14 cellular contexts compared by ENCODE assay signal in the genomic region with DNA sequence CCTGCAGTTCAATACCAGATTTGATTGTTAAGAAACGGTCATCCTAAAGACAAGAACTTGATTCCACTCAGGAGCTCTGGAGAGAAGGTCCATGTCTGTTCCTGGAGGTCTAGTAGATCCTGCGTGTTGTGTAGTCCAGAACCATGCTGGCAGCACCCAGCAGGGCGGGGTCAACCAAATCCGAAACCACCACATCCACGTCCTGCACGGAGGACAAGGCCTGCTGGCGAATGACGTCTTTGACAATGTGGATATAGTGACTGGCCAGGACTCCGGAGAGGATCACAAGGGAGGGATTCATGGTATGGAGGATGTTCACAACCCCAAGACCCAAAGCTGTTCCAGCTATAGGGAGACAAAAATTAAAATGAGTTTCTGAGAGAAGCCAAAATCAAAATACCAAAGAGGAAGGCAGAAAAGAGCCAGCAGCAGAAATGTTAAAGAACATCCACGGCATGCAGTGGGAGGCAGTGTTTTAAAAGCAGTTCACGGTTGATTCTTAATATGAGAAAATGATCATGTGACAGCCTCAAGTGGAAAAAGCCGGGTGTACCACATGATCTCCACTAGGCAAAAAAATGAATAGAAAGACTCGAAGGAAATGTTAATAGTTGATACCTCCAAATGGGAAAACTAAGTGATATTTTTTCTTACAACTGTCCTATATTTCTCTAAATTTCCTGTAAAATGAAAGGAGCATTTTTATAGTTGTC. TPM values are rescaled to one million over a fixed set of nuclear protein-coding genes. Genes with fewer than 3 reads are reported as not detected.
A peak's percentile ranks its signal among the peaks of the same experiment; 100 is the strongest.
DNase-seq lines count a peak whose midpoint lies in the region; ATAC-seq and TF ChIP-seq lines count a peak whose summit lies in the region.
"Had no signal": no experiment of that assay in that cellular context is flagged by ENCODE, and none has a peak within 500 bp of the region (broad histone marks: within the 10 kb centered on the region; RNA-seq: fewer than 3 reads in every experiment).

No MANE protein-coding gene starts in this region.

- no peak overlapping the region for H3K4me2 ChIP-seq in MM.1S (ENCODE audit: low read depth, low read length)

- DNase-seq in left cardiac atrium: peak; percentile 34
- no peak for DNase-seq in heart right ventricle
- DNase-seq in activated CD8-positive, alpha-beta T cell treated with anti-CD3 and anti-CD28 coated beads, Interleukin-2, amount 10 ng/mL, durations not matched to agents 7 days and 5 days: no peak
- DNase-seq in thyroid gland: peak; percentile 27
- no peak for DNase-seq in MM.1S
- no peak for DNase-seq in NCI-H345 treated with DMSO at 0.1 percent for 48 hours (lab: John Stamatoyannopoulos, UW; ENCODE audit: unreplicated experiment)
- DNase-seq in foreskin keratinocyte: no peak
- DNase-seq: BE2C; central memory CD4-positive, alpha-beta T cell; NCI-H187 treated with DMSO at 0.1 percent for 48 hours; stimulated activated CD4-positive, alpha-beta T cell treated with anti-CD3 and anti-CD28 coated beads, Interleukin-4, amount 100 ng/mL, for 24 hours; stimulated activated naive CD4-positive, alpha-beta T cell treated with Interleukin-2 at 50 U/mL for 16 hours; WERI-Rb-1 had no signal

- H3K36me3 ChIP-seq in heart right ventricle: peaks cover 0 to 92% (median 39%) of the 10 kb centered on the region in 9 donors
- H3K36me3 ChIP-seq in thyroid gland: peaks cover 17 to 30% of the 10 kb centered on the region in 2 donors
- peaks cover 9% of the 10 kb centered on the region; the same call in 1 of the 2 replicates for H3K36me3 ChIP-seq in MM.1S (replicated peaks; ENCODE audit: insufficient read depth, low read length)

- H3K27me3 Mint-ChIP-seq in activated CD8-positive, alpha-beta T cell treated with anti-CD3 and anti-CD28 coated beads, Interleukin-2, amount 10 ng/mL, durations not matched to agents 7 days and 5 days (ENCODE audit: low read depth): no peaks in the 10 kb centered on the region

- H3K4me1 Mint-ChIP-seq in activated CD8-positive, alpha-beta T cell treated with anti-CD3 and anti-CD28 coated beads, Interleukin-2, amount 10 ng/mL, durations not matched to agents 7 days and 5 days (ENCODE audit: low read depth): peaks cover 60% of the 10 kb centered on the region

- H3K4me3 Mint-ChIP-seq in activated CD8-positive, alpha-beta T cell treated with anti-CD3 and anti-CD28 coated beads, Interleukin-2, amount 10 ng/mL, durations not matched to agents 7 days and 5 days: peak overlapping the region; percentile 13

- H4K20me1 ChIP-seq in MM.1S (ENCODE audit: insufficient read depth, low read length): 0 out of 2 replicates have a peak, but pooled peaks cover 4% of the 10 kb centered on the region

- 62 to 68% methylated on average over 13 of the region's 13 CpGs for WGBS in heart right ventricle, 2 donors
- WGBS in thyroid gland, 2 donors: 63 to 69% methylated on average over 12 to 13 of the region's 13 CpGs

- H2AFZ ChIP-seq in MM.1S (ENCODE audit: low read length): no peak overlapping the region

- H3F3A ChIP-seq in MM.1S (ENCODE audit: insufficient read depth, low read length): no peaks in the 10 kb centered on the region

- H3K27ac Mint-ChIP-seq in activated CD8-positive, alpha-beta T cell treated with anti-CD3 and anti-CD28 coated beads, Interleukin-2, amount 10 ng/mL, durations not matched to agents 7 days and 5 days: peak overlapping the region; percentile 90

- H3K9ac ChIP-seq in MM.1S (ENCODE audit: low read length): no peak overlapping the region

- H3K9me3 ChIP-seq in heart right ventricle (peaks cover 0 to 2% (median under 1%) of the 10 kb centered on the region in 11 donors), thyroid gland (no peaks in the 10 kb centered on the region), MM.1S (replicated peaks; ENCODE audit: insufficient read depth, low read length) (no peaks in the 10 kb centered on the region)
- H3K9me3 ChIP-seq: BE2C had no signal

- intact Hi-C loops in left cardiac atrium (cut with DNase I) (no loop called here), heart right ventricle (cut with DNase I) (no loop called here), thyroid gland (cut with DNase I) (no loop called here)

- no peak for TF ChIP-seq CTCF in heart right ventricle (IDR thresholded peaks at IDR 0.05)
- TF ChIP-seq CTCF in thyroid gland (IDR thresholded peaks at IDR 0.05): peak in 2 of 6 experiments; percentile 21 to 38
- TF ChIP-seq CTCF in MM.1S (IDR thresholded peaks at IDR 0.05; ENCODE audit: low read length): no peak
- no peak for TF ChIP-seq CTCF in foreskin keratinocyte (conservative IDR thresholded peaks at IDR 0.05)

- CTCF ChIA-PET in activated CD8-positive, alpha-beta T cell treated with anti-CD3 and anti-CD28 coated beads, Interleukin-2, amount 10 ng/mL, durations not matched to agents 7 days and 5 days (lab: Charles Lee): interaction anchor here (1.6 kb wide), 1 partner anchor 26 kb away, joined by 7 read pairs; a partner anchor contains a TSS

- H3K4me3 ChIP-seq in heart right ventricle: no peak overlapping the region
- H3K4me3 ChIP-seq in thyroid gland (replicated peaks in 1 of 3): no peak overlapping the region
- no peak overlapping the region for H3K4me3 ChIP-seq in MM.1S (ENCODE audit: low read length)

- H3K36me3 Mint-ChIP-seq in activated CD8-positive, alpha-beta T cell treated with anti-CD3 and anti-CD28 coated beads, Interleukin-2, amount 10 ng/mL, durations not matched to agents 7 days and 5 days (ENCODE audit: low read depth): peaks cover 81% of the 10 kb centered on the region

- POLR2A ChIA-PET in activated CD8-positive, alpha-beta T cell treated with anti-CD3 and anti-CD28 coated beads, Interleukin-2, amount 10 ng/mL, durations not matched to agents 7 days and 5 days (lab: Charles Lee): interaction anchor here (1.5 kb wide), 1 partner anchor 26 kb away, joined by 3 read pairs; no protein-coding TSS in a partner anchor

- H3K9me2 ChIP-seq in MM.1S (replicated peaks; ENCODE audit: insufficient read depth, low read length): no peaks in the 10 kb centered on the region

- peak in 1 of 2 donors; percentile 6 for ATAC-seq in left cardiac atrium
- ATAC-seq in heart right ventricle: no peak
- ATAC-seq in activated CD8-positive, alpha-beta T cell treated with anti-CD3 and anti-CD28 coated beads, Interleukin-2, amount 10 ng/mL, durations not matched to agents 7 days and 5 days: no peak
- ATAC-seq in foreskin keratinocyte: no peak

- H3K27me3 ChIP-seq in heart right ventricle (no peaks in the 10 kb centered on the region), layer of hippocampus (ENCODE audit: control insufficient read depth, insufficient read depth, low read length) (no peaks in the 10 kb centered on the region), thyroid gland (no peaks in the 10 kb centered on the region), MM.1S (replicated peaks; ENCODE audit: insufficient read depth, low read length) (no peaks in the 10 kb centered on the region), foreskin keratinocyte (no peaks in the 10 kb centered on the region)
- H3K27me3 ChIP-seq: BE2C had no signal

- H3K9me3 Mint-ChIP-seq in activated CD8-positive, alpha-beta T cell treated with anti-CD3 and anti-CD28 coated beads, Interleukin-2, amount 10 ng/mL, durations not matched to agents 7 days and 5 days (ENCODE audit: insufficient read depth): no peaks in the 10 kb centered on the region

- peak overlapping the region in 2 of 10 donors; percentile 10 to 28 for H3K27ac ChIP-seq in heart right ventricle
- peak overlapping the region; percentile 32 for H3K27ac ChIP-seq in layer of hippocampus (ENCODE audit: low read depth, low read length)
- no peak overlapping the region for H3K27ac ChIP-seq in thyroid gland
- no peak overlapping the region for H3K27ac ChIP-seq in MM.1S (ENCODE audit: low read length)
- H3K27ac ChIP-seq in foreskin keratinocyte: no peak overlapping the region
- H3K27ac ChIP-seq: WERI-Rb-1 had no signal

- H3K79me2 ChIP-seq in MM.1S (ENCODE audit: low read length): peaks cover 8% of the 10 kb centered on the region

- peaks cover 7 to 59% (median 37%) of the 10 kb centered on the region in 9 donors for H3K4me1 ChIP-seq in heart right ventricle
- peaks cover 7 to 12% of the 10 kb centered on the region in 2 donors for H3K4me1 ChIP-seq in thyroid gland
- no peaks in the 10 kb centered on the region for H3K4me1 ChIP-seq in MM.1S (ENCODE audit: low read length)
- no peaks in the 10 kb centered on the region for H3K4me1 ChIP-seq in foreskin keratinocyte
- H3K4me1 ChIP-seq: BE2C had no signal

- no peak for TF ChIP-seq POLR2A in thyroid gland (IDR thresholded peaks at IDR 0.05)

RNA-seq across cellular contexts. Expression of a gene that starts 26.7 kb away (rescaled TPM):
- total RNA-seq in left cardiac atrium: 10 to 100 TPM; 80.7 to 88.0 TPM
- 10 to 100 TPM; 44.5 to 80.4 (median 48.8) TPM for total RNA-seq in heart right ventricle
- 100 to 1,000 TPM in 1 of 2 donors, 10 to 100 TPM in 1; 34.3 to 138 TPM for polyA plus RNA-seq in heart right ventricle
- total RNA-seq in activated CD8-positive, alpha-beta T cell treated with anti-CD3 and anti-CD28 coated beads, Interleukin-2, amount 10 ng/mL, durations not matched to agents 7 days and 5 days: 100 to 1,000 TPM; 167 to 170 TPM
- total RNA-seq in thyroid gland: 100 to 1,000 TPM; 215 to 373 (median 259) TPM
- total RNA-seq in foreskin keratinocyte: 249 and 260 TPM in 2 replicates
- 307 and 311 TPM in 2 replicates for polyA plus RNA-seq in foreskin keratinocyte

RNA-seq across cellular contexts. Expression of a gene that starts 40.8 kb away (rescaled TPM):
- total RNA-seq in left cardiac atrium (10 to 100 TPM; 14.3 to 17.7 TPM), heart right ventricle (10 to 100 TPM; 10.1 to 14.9 (median 12.5) TPM), thyroid gland (10 to 100 TPM; 15.0 to 24.3 (median 16.1) TPM), foreskin keratinocyte (14.1 and 14.6 TPM in 2 replicates)
- polyA plus RNA-seq in heart right ventricle (1 to 10 TPM; 4.0 to 7.6 TPM), foreskin keratinocyte (4.2 and 5.2 TPM in 2 replicates)
- total RNA-seq in activated CD8-positive, alpha-beta T cell treated with anti-CD3 and anti-CD28 coated beads, Interleukin-2, amount 10 ng/mL, durations not matched to agents 7 days and 5 days: 10 to 100 TPM; 15.2 to 16.1 TPM

RNA-seq across cellular contexts. Expression of a gene that starts 48.2 kb away (rescaled TPM):
- total RNA-seq in left cardiac atrium (not detected), heart right ventricle (under 1 TPM in 1 of 10 donors, not detected in 9; 0.15 TPM), thyroid gland (under 1 TPM in 1 of 4 donors, not detected in 3; 0.40 TPM), foreskin keratinocyte (0.14 TPM in 1 of 2 replicates, not detected in the other)
- polyA plus RNA-seq in heart right ventricle (under 1 TPM in 1 of 2 donors, not detected in 1; 0.12 TPM), foreskin keratinocyte (0.12 TPM in 1 of 2 replicates, not detected in the other)
- total RNA-seq in activated CD8-positive, alpha-beta T cell treated with anti-CD3 and anti-CD28 coated beads, Interleukin-2, amount 10 ng/mL, durations not matched to agents 7 days and 5 days: under 1 TPM; 0.13 to 0.32 TPM

Comparison
In these comparisons a context has a peak if more than half of its experiments do, and no peak if none do; other contexts are left out.
1. DNase-seq: peak in left cardiac atrium (single experiment) and thyroid gland (2 of 2); none in heart right ventricle (0 of 2), activated CD8-positive, alpha-beta T cell treated with anti-CD3 and anti-CD28 coated beads, Interleukin-2, amount 10 ng/mL, durations not matched to agents 7 days and 5 days (single experiment), MM.1S (single experiment), NCI-H345 treated with DMSO at 0.1 percent for 48 hours (single experiment) and foreskin keratinocyte (0 of 2).